25 cellular contexts compared by ENCODE assay signal in genomic region chr6:64712606-64713005, GRCh38.
"Had no signal": no experiment of that assay in that cellular context is flagged by ENCODE, and none has a peak within 500 bp of the region (broad histone marks: within the 10 kb centered on the region; RNA-seq: fewer than 3 reads in every experiment).

No MANE protein-coding gene starts in this region.

- H3K27me3 ChIP-seq: esophagus squamous epithelium, heart left ventricle, testis, tibial nerve, upper lobe of right lung, vagina had no signal

- DNase-seq: cortex of kidney; effector memory CD4-positive, alpha-beta T cell; esophagus squamous epithelium; heart left ventricle; hypothalamus; islet precursor cell; left cardiac atrium; left ventricle myocardium superior; naive B cell; retina; stimulated activated CD4-positive, alpha-beta T cell treated with anti-CD3 and anti-CD28 coated beads, Interleukin-2, amount 100 ng/mL, for 24 hours; stimulated activated CD4-positive, alpha-beta T cell treated with anti-CD3 and anti-CD28 coated beads, Interleukin-4, amount 100 ng/mL, for 4 hours; stimulated activated naive B cell treated with anti-CD40 and anti-IgM and Interleukin-4, amounts not matched to agents 10 μg/mL and 1 μg/mL and 100 μg/mL, for 72 hours; stimulated activated naive CD8-positive, alpha-beta T cell treated with anti-CD3 and anti-CD28 coated beads, Interleukin-15, amount 100 ng/mL, for 72 hours; testis; upper lobe of right lung had no signal

- H3K36me3 ChIP-seq: esophagus squamous epithelium, heart left ventricle, prostate gland, tibial nerve, upper lobe of right lung, vagina had no signal

- ATAC-seq: heart left ventricle; left ventricle myocardium superior; sciatic nerve; stimulated activated naive B cell treated with anti-CD40 and anti-IgM and Interleukin-4, amounts not matched to agents 10 μg/mL and 1 μg/mL and 100 μg/mL, for 72 hours; stimulated activated naive CD8-positive, alpha-beta T cell treated with anti-CD3 and anti-CD28 coated beads, Interleukin-15, amount 100 ng/mL, for 72 hours; upper lobe of right lung had no signal

- H3K9me3 ChIP-seq: esophagus squamous epithelium, heart left ventricle, prostate gland, testis, tibial nerve, upper lobe of right lung, vagina had no signal

- FAIRE-seq: endometrium, frontal cortex had no signal

- H2AFZ ChIP-seq: parathyroid adenoma had no signal

- H3K9ac ChIP-seq: parathyroid adenoma had no signal

- H3K4me3 ChIP-seq: esophagus squamous epithelium, heart left ventricle, lung, prostate gland, testis, tibial nerve, upper lobe of right lung, vagina had no signal

- H3K79me2 ChIP-seq: parathyroid adenoma had no signal

- H3K4me1 ChIP-seq: esophagus squamous epithelium, heart left ventricle, parathyroid adenoma, prostate gland, testis, tibial nerve, upper lobe of right lung, vagina had no signal

- H3K27ac ChIP-seq: epithelial cell of prostate, esophagus squamous epithelium, heart left ventricle, parathyroid adenoma, prostate gland, testis, tibial nerve, upper lobe of right lung, vagina had no signal
